ENCODE assay signal across 11 cellular contexts in the genomic region with DNA sequence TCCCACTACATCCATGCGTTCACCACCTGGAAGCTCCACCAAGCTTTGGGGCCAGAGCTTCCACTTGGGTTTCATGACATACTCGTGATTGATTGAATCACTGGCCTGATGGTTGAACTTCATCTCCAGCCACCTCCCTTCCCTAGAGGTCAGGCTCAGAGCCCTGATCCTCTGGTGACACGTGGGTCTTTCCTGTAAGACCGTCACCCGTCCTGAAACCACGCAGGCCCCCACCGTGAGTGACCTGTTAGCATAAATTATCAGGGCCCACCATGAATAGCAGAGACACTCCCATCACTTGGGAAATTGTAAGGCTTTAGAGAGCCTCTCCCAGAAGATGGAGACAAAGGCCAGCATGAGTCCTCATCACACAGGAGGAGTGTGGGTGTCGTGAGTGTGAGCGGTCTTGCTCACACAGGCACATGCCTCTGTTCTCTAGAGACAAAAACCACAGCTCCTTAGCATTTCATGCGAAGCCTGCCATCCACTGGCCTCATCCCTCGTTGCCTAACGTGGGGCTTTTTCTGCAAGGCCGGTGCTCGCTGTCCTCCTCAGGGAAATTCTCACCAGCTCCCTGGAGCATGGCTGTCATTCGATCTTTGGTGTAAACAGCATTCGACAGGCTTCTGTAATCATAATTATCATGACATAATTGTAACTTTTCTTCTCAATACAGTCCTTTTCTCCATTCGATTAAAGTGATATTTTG.
DNase-seq lines count a peak whose midpoint lies in the region; ATAC-seq lines count a peak whose summit lies in the region.
"Had no signal": no experiment of that assay in that cellular context is flagged by ENCODE, and none has a peak within 500 bp of the region (broad histone marks: within the 10 kb centered on the region; RNA-seq: fewer than 3 reads in every experiment).

No MANE protein-coding gene starts in this region.

- no peak overlapping the region for H3K4me3 ChIP-seq in skeletal muscle cell (ENCODE audit: low read depth, low read length)

- peaks cover 77% of the 10 kb centered on the region for H3K4me1 Mint-ChIP-seq in activated CD4-positive, alpha-beta memory T cell treated with anti-CD3 and anti-CD28 coated beads, Interleukin-2, amount 10 ng/mL, durations not matched to agents 7 days and 5 days

- peaks cover 21% of the 10 kb centered on the region for H3K36me3 Mint-ChIP-seq in activated CD4-positive, alpha-beta memory T cell treated with anti-CD3 and anti-CD28 coated beads, Interleukin-2, amount 10 ng/mL, durations not matched to agents 7 days and 5 days (ENCODE audit: low read depth)
- H3K36me3 Mint-ChIP-seq: CD4-positive, CD25-positive, alpha-beta regulatory T cell had no signal

- peaks cover 7% of the 10 kb centered on the region for H3K27me3 Mint-ChIP-seq in activated CD4-positive, alpha-beta memory T cell treated with anti-CD3 and anti-CD28 coated beads, Interleukin-2, amount 10 ng/mL, durations not matched to agents 7 days and 5 days
- H3K27me3 Mint-ChIP-seq: CD4-positive, CD25-positive, alpha-beta regulatory T cell had no signal

- CTCF ChIA-PET in activated CD4-positive, alpha-beta memory T cell treated with anti-CD3 and anti-CD28 coated beads, Interleukin-2, amount 10 ng/mL, durations not matched to agents 7 days and 5 days (lab: Charles Lee): interaction anchor here (0.8 to 1.1 kb wide), 4 partner anchors 11 to 78 kb away, joined by 3 read pairs; no protein-coding TSS in a partner anchor

- peak; percentile 24 for ATAC-seq in HG02610 (IDR thresholded peaks at IDR 0.05; ENCODE audit: unreplicated experiment)

- peak; percentile 62 for DNase-seq in activated CD8-positive, alpha-beta memory T cell treated with anti-CD3 and anti-CD28 coated beads for 24 hours
- no peak for DNase-seq in activated CD8-positive, alpha-beta memory T cell treated with anti-CD3 and anti-CD28 coated beads, Interleukin-2, amount 50 U/mL, for 4 hours
- no peak for DNase-seq in activated CD4-positive, alpha-beta memory T cell treated with anti-CD3 and anti-CD28 coated beads, Interleukin-2, amount 10 ng/mL, durations not matched to agents 7 days and 5 days
- DNase-seq in skeletal muscle cell (ENCODE audit: low read depth) (peak; percentile 69), DMS79 treated with DMSO at 0.1 percent for 48 hours (lab: John Stamatoyannopoulos, UW) (no peak), iPS-NIHi11 (ENCODE audit: low spot score) (no peak), NCI-H2029 (lab: John Stamatoyannopoulos, UW) (no peak)
- DNase-seq: CD4-positive, CD25-positive, alpha-beta regulatory T cell; SHP77; stimulated activated CD4-positive, alpha-beta T cell treated with anti-CD3 and anti-CD28 coated beads, Interleukin-4, amount 100 ng/mL, for 1 hour had no signal

- POLR2A ChIA-PET in activated CD4-positive, alpha-beta memory T cell treated with anti-CD3 and anti-CD28 coated beads, Interleukin-2, amount 10 ng/mL, durations not matched to agents 7 days and 5 days (lab: Charles Lee): interaction anchor here (0.9 to 7.0 kb wide), 4 partner anchors 8 to 262 kb away, joined by 3 to 137 read pairs (median 9); a partner anchor contains a TSS

- no peak overlapping the region for H3K4me3 Mint-ChIP-seq in activated CD4-positive, alpha-beta memory T cell treated with anti-CD3 and anti-CD28 coated beads, Interleukin-2, amount 10 ng/mL, durations not matched to agents 7 days and 5 days

- peaks cover 8% of the 10 kb centered on the region for H3K9me3 Mint-ChIP-seq in activated CD4-positive, alpha-beta memory T cell treated with anti-CD3 and anti-CD28 coated beads, Interleukin-2, amount 10 ng/mL, durations not matched to agents 7 days and 5 days
- H3K9me3 Mint-ChIP-seq: CD4-positive, CD25-positive, alpha-beta regulatory T cell had no signal

- H3K27ac Mint-ChIP-seq in activated CD4-positive, alpha-beta memory T cell treated with anti-CD3 and anti-CD28 coated beads, Interleukin-2, amount 10 ng/mL, durations not matched to agents 7 days and 5 days: peak overlapping the region; percentile 91

Comparison
In these comparisons a context has a peak if more than half of its experiments do, and no peak if none do; other contexts are left out.
1. DNase-seq: peak in activated CD8-positive, alpha-beta memory T cell treated with anti-CD3 and anti-CD28 coated beads for 24 hours (single experiment) and skeletal muscle cell (single experiment); none in activated CD8-positive, alpha-beta memory T cell treated with anti-CD3 and anti-CD28 coated beads, Interleukin-2, amount 50 U/mL, for 4 hours (single experiment), activated CD4-positive, alpha-beta memory T cell treated with anti-CD3 and anti-CD28 coated beads, Interleukin-2, amount 10 ng/mL, durations not matched to agents 7 days and 5 days (single experiment), DMS79 treated with DMSO at 0.1 percent for 48 hours (single experiment), iPS-NIHi11 (single experiment) and NCI-H2029 (single experiment).